ENCODE assay signal across 1 cellular context in genomic region chr5:173499471-173500212, GRCh38.
TF ChIP-seq lines count a peak whose summit lies in the region.

No MANE protein-coding gene starts in this region.

TF ChIP-seq in GM23338, 12 proteins besides CTCF, POLR2A, EP300 and RAD21 (continued from another document):
- TF ChIP-seq ZNF462 (CRISPR knock-in tag; IDR thresholded peaks at IDR 0.05), result no peak
- TF ChIP-seq EZH2phosphoT487 (IDR thresholded peaks at IDR 0.05; ENCODE audit: unreplicated experiment), result no peak
- no peak for TF ChIP-seq ETS1 (IDR thresholded peaks at IDR 0.05)
- no peak for TF ChIP-seq REST (IDR thresholded peaks at IDR 0.05; ENCODE audit: unreplicated experiment)
- TF ChIP-seq POLR2AphosphoS5 (IDR thresholded peaks at IDR 0.05; ENCODE audit: low read depth), result no peak
- no peak for TF ChIP-seq EZH2 (IDR thresholded peaks at IDR 0.05; ENCODE audit: low read depth, unreplicated experiment)
- TF ChIP-seq JUNB (IDR thresholded peaks at IDR 0.05; ENCODE audit: unreplicated experiment), result no peak
- TF ChIP-seq CREB1 (CRISPR knock-in tag; IDR thresholded peaks at IDR 0.05; ENCODE audit: low read depth), result no peak
- no peak for TF ChIP-seq STAT1 (IDR thresholded peaks at IDR 0.05; ENCODE audit: unreplicated experiment)
